ENCODE assay signal across 8 cellular contexts in genomic region chr18:36809590-36810381, GRCh38. TPM values are rescaled to one million over a fixed set of nuclear protein-coding genes. Genes with fewer than 3 reads are reported as not detected.
DNase-seq lines count a peak whose midpoint lies in the region; ATAC-seq and TF ChIP-seq lines count a peak whose summit lies in the region.

No MANE protein-coding gene starts in this region.

- no peaks in the 10 kb centered on the region for H3K9me3 ChIP-seq in SK-N-MC (ENCODE audit: low read depth, low read length)

- intact Hi-C loops in MCF 10A (cut with micrococcal nuclease) = loop anchor here (1.0 kb wide), 2 partner anchors 40 to 121 kb away; no protein-coding TSS in a partner anchor

- peaks cover 38% of the 10 kb centered on the region for H3K36me3 ChIP-seq in SK-N-MC (ENCODE audit: insufficient read depth, low read length)

- no TSS peak for BruUV-seq in MCF 10A (replicated peaks; lab: Mats Ljungman, UMichigan)

- H3K27ac Mint-ChIP-seq in MCF 10A (ENCODE audit: low read depth, unreplicated experiment) = no peak overlapping the region

- no peak overlapping the region for H3K4me3 ChIP-seq in SK-N-MC

- POLR2A ChIA-PET in MCF 10A (lab: Yijun Ruan, JAX) = no interaction called here

- peaks cover 27% of the 10 kb centered on the region for H3K36me3 Mint-ChIP-seq in MCF 10A (ENCODE audit: insufficient read depth, unreplicated experiment)

- no peak overlapping the region for H3K4me3 Mint-ChIP-seq in MCF 10A (ENCODE audit: unreplicated experiment)

- no peaks in the 10 kb centered on the region for H3K4me1 Mint-ChIP-seq in MCF 10A (ENCODE audit: insufficient read depth, unreplicated experiment)

- CTCF ChIA-PET in MCF 10A (lab: Yijun Ruan, JAX) = interaction anchor here (0.6 to 3.5 kb wide), 17 partner anchors 8 to 792 kb away, joined by 3 to 35 read pairs (median 4); no protein-coding TSS in a partner anchor

- peak; percentile 69 for DNase-seq in NCI-H128 (lab: John Stamatoyannopoulos, UW; ENCODE audit: unreplicated experiment)
- peak; percentile 34 for DNase-seq in SK-N-MC (ENCODE audit: low read depth, low spot score)
- DNase-seq in MCF 10A (ENCODE audit: unreplicated experiment) = peak; percentile 73
- DNase-seq in iris pigment epithelial cell (ENCODE audit: low read depth) = peak; percentile 63
- peak; percentile 36 for DNase-seq in stimulated activated CD8-positive, alpha-beta memory T cell treated with anti-CD3 and anti-CD28 coated beads, Interleukin-4, amount 100 ng/mL, for 48 hours

- no peaks in the 10 kb centered on the region for H3K9me3 Mint-ChIP-seq in MCF 10A (ENCODE audit: unreplicated experiment)

- ATAC-seq in GM18858 (IDR thresholded peaks at IDR 0.05; ENCODE audit: unreplicated experiment) (peak; percentile 96), HG02970 (IDR thresholded peaks at IDR 0.05; ENCODE audit: low FRiP score, unreplicated experiment) (peak; percentile 90)

- no peaks in the 10 kb centered on the region for H3K27me3 Mint-ChIP-seq in MCF 10A (ENCODE audit: insufficient read depth, unreplicated experiment)

- no peak overlapping the region for H3K27ac ChIP-seq in C4-2B
- H3K27ac ChIP-seq in SK-N-MC = no peak overlapping the region

- H3K9ac ChIP-seq in SK-N-MC (ENCODE audit: insufficient read length) = no peak overlapping the region

- TF ChIP-seq CTCF in C4-2B (conservative IDR thresholded peaks at IDR 0.05) (peak; percentile 86), MCF 10A (IDR thresholded peaks at IDR 0.05; ENCODE audit: unreplicated experiment) (peak; percentile 74)

RNA-seq across cellular contexts. Expression of gene TPGS2, which starts 19.0 kb away (rescaled TPM):
- total RNA-seq in MCF 10A (2022) = 36.5 and 40.9 TPM in 2 replicates

RNA-seq across cellular contexts. Expression of gene KIAA1328, which starts 19.1 kb away (rescaled TPM):
- 4.1 and 5.5 TPM in 2 replicates for total RNA-seq in MCF 10A (2022)
